In the genomic region with DNA sequence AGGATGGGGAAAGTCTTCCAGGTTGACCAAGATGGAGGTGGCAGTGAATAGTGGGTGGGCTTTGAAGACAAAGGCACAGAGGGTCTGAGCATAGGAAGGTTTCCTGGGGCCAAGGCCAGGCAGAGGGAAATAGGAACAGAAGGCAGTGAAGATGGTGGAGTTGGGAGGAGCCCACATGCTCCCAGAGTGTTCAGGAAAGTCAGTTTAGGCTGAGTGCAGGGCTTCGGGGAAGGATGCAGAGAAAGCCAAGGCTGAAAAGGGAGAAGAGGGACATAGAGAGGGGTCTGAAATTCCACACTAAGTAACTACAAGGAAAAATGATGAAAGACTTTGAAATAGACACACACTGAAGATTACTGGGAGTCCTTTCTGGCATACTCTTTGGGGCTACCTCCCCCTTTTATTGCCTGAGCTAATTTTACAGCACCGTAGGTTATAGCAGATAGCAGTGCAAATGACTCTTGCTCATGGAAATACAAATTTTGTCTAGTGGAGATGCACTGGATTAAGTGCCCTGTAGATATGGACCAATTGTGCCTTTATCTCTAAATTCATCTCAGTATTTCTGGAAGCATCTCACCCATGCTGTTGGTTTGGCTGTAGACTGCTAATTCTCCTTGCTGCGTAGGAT, we compare ENCODE assay signal across 1 cellular context.
TF ChIP-seq lines count a peak whose summit lies in the region.

No MANE protein-coding gene starts in this region.

TF ChIP-seq in K562, 482 proteins besides CTCF, POLR2A, EP300 and RAD21:
- no peak for TF ChIP-seq DNMT1 (IDR thresholded peaks at IDR 0.05)
- no peak for TF ChIP-seq MEF2D (tag; conservative IDR thresholded peaks at IDR 0.05; ENCODE audit: low read depth)
- no peak for TF ChIP-seq HNRNPK (IDR thresholded peaks at IDR 0.05; ENCODE audit: low read depth, low read length, poor library complexity, severe bottlenecking)
- peak; percentile 32; the same call in 1 of the 2 replicates for TF ChIP-seq BACH1 (tag; IDR thresholded peaks at IDR 0.05)
- TF ChIP-seq ZC3H11A (IDR thresholded peaks at IDR 0.05; ENCODE audit: low read depth, low read length), result no peak
- TF ChIP-seq, protein P1, sequence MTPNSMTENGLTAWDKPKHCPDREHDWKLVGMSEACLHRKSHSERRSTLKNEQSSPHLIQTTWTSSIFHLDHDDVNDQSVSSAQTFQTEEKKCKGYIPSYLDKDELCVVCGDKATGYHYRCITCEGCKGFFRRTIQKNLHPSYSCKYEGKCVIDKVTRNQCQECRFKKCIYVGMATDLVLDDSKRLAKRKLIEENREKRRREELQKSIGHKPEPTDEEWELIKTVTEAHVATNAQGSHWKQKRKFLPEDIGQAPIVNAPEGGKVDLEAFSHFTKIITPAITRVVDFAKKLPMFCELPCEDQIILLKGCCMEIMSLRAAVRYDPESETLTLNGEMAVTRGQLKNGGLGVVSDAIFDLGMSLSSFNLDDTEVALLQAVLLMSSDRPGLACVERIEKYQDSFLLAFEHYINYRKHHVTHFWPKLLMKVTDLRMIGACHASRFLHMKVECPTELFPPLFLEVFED (CRISPR knock-in tag; conservative IDR thresholded peaks at IDR 0.05), result 0 out of 2 replicates have a peak, but pooled peaks have one; percentile 61
- TF ChIP-seq SMAD4 (CRISPR knock-in tag; conservative IDR thresholded peaks at IDR 0.05), result peak; percentile 47; the same call in 1 of the 2 replicates
- TF ChIP-seq ELF2 (CRISPR knock-in tag; IDR thresholded peaks at IDR 0.05), result peak; percentile 36; the same call in 1 of the 2 replicates
- TF ChIP-seq, protein P2, sequence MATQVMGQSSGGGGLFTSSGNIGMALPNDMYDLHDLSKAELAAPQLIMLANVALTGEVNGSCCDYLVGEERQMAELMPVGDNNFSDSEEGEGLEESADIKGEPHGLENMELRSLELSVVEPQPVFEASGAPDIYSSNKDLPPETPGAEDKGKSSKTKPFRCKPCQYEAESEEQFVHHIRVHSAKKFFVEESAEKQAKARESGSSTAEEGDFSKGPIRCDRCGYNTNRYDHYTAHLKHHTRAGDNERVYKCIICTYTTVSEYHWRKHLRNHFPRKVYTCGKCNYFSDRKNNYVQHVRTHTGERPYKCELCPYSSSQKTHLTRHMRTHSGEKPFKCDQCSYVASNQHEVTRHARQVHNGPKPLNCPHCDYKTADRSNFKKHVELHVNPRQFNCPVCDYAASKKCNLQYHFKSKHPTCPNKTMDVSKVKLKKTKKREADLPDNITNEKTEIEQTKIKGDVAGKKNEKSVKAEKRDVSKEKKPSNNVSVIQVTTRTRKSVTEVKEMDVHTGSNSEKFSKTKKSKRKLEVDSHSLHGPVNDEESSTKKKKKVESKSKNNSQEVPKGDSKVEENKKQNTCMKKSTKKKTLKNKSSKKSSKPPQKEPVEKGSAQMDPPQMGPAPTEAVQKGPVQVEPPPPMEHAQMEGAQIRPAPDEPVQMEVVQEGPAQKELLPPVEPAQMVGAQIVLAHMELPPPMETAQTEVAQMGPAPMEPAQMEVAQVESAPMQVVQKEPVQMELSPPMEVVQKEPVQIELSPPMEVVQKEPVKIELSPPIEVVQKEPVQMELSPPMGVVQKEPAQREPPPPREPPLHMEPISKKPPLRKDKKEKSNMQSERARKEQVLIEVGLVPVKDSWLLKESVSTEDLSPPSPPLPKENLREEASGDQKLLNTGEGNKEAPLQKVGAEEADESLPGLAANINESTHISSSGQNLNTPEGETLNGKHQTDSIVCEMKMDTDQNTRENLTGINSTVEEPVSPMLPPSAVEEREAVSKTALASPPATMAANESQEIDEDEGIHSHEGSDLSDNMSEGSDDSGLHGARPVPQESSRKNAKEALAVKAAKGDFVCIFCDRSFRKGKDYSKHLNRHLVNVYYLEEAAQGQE (CRISPR knock-in tag; IDR thresholded peaks at IDR 0.05; ENCODE audit: low read depth), result 0 out of 2 replicates have a peak, but pooled peaks have one; percentile 32
- TF ChIP-seq ZNF175 (CRISPR knock-in tag; IDR thresholded peaks at IDR 0.05; ENCODE audit: low read depth), result peak; percentile 67; the same call in 1 of the 2 replicates
- TF ChIP-seq, protein P3, sequence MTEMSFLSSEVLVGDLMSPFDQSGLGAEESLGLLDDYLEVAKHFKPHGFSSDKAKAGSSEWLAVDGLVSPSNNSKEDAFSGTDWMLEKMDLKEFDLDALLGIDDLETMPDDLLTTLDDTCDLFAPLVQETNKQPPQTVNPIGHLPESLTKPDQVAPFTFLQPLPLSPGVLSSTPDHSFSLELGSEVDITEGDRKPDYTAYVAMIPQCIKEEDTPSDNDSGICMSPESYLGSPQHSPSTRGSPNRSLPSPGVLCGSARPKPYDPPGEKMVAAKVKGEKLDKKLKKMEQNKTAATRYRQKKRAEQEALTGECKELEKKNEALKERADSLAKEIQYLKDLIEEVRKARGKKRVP (CRISPR knock-in tag; IDR thresholded peaks at IDR 0.05), result peak; percentile 84
- peak; percentile 71; the same call in 1 of the 2 replicates for TF ChIP-seq ZSCAN32 (CRISPR knock-in tag; IDR thresholded peaks at IDR 0.05)
- TF ChIP-seq CEBPG (CRISPR knock-in tag; IDR thresholded peaks at IDR 0.05), result no peak
- TF ChIP-seq CEBPG (tag; conservative IDR thresholded peaks at IDR 0.05 in 1 of 2, IDR thresholded peaks at IDR 0.05 in 1 of 2), result peak in 1 of 2 experiments; percentile 95; a peak in 2 of 4 replicates
- TF ChIP-seq CBX8 (IDR thresholded peaks at IDR 0.05; ENCODE audit: borderline replicate concordance, extremely low read depth, low read depth, low read length, poor library complexity, severe bottlenecking), result no peak
- TF ChIP-seq ZNF589 (CRISPR knock-in tag; IDR thresholded peaks at IDR 0.05; ENCODE audit: low read depth), result peak; percentile 77
- TF ChIP-seq TRIM24 (IDR thresholded peaks at IDR 0.05), result peak; percentile 29 to 75; a peak in 2 of 4 replicates
- TF ChIP-seq DIDO1 (tag; IDR thresholded peaks at IDR 0.05; ENCODE audit: low read depth), result 0 out of 2 replicates have a peak, but pooled peaks have one; percentile 19
- TF ChIP-seq ZNF347 (CRISPR knock-in tag; IDR thresholded peaks at IDR 0.05; ENCODE audit: low read depth), result no peak
- TF ChIP-seq, protein P4, sequence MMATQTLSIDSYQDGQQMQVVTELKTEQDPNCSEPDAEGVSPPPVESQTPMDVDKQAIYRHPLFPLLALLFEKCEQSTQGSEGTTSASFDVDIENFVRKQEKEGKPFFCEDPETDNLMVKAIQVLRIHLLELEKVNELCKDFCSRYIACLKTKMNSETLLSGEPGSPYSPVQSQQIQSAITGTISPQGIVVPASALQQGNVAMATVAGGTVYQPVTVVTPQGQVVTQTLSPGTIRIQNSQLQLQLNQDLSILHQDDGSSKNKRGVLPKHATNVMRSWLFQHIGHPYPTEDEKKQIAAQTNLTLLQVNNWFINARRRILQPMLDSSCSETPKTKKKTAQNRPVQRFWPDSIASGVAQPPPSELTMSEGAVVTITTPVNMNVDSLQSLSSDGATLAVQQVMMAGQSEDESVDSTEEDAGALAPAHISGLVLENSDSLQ (IDR thresholded peaks at IDR 0.05), result no peak
TF ChIP-seq in K562: peak in this region for 12.
